Comparison of ENCODE assay signal across 1 cellular context in the genomic region with DNA sequence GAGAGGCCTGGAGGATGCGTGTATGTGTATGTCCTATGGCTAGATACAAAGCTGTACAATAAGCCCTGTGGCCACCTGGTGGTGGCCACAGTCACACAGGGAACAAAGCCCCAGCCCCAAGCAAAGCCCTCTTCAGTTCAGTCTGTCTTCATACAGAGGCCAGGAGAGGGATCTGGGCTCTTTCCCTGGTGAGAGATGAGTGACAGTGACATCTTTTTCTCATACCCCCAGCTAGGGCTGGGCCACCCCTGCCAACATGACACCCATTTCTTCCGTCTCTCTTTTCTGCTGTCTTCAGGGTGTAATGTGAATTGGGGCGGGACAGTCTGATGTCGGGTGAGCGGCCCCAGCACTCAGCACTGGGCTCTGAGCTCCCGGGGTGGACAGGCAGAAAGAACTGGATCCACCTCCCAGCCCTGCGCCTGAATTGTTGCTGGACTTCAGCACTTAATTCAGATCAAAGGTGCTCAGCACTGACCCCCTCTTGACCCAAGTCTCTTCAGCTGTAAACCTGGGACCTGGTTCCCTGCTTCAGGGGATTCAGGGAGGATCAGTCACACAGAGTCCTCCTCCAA.
TF ChIP-seq lines count a peak whose summit lies in the region.

No MANE protein-coding gene starts in this region.

TF ChIP-seq in HepG2, 621 proteins besides CTCF, POLR2A, EP300 and RAD21 (continued from another document):
- TF ChIP-seq ZNF441 (CRISPR knock-in tag; IDR thresholded peaks at IDR 0.05; ENCODE audit: borderline replicate concordance) (0 out of 2 replicates have a peak, but pooled peaks have one; percentile 33), SUZ12 (IDR thresholded peaks at IDR 0.05; ENCODE audit: low read depth, low read length) (no peak), SALL2 (CRISPR knock-in tag; IDR thresholded peaks at IDR 0.05) (no peak), ZNF547 (CRISPR knock-in tag; IDR thresholded peaks at IDR 0.05) (no peak), FOXC1 (CRISPR knock-in tag; IDR thresholded peaks at IDR 0.05; ENCODE audit: borderline replicate concordance) (no peak), TOE1 (CRISPR knock-in tag; IDR thresholded peaks at IDR 0.05) (no peak), ZNF12 (CRISPR knock-in tag; IDR thresholded peaks at IDR 0.05) (no peak), ZSCAN30 (CRISPR knock-in tag; IDR thresholded peaks at IDR 0.05) (no peak)
- TF ChIP-seq, protein P1, sequence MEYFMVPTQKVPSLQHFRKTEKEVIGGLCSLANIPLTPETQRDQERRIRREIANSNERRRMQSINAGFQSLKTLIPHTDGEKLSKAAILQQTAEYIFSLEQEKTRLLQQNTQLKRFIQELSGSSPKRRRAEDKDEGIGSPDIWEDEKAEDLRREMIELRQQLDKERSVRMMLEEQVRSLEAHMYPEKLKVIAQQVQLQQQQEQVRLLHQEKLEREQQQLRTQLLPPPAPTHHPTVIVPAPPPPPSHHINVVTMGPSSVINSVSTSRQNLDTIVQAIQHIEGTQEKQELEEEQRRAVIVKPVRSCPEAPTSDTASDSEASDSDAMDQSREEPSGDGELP (IDR thresholded peaks at IDR 0.05; ENCODE audit: borderline replicate concordance, low read depth): peak; percentile 49; the same call in 1 of the 2 replicates
- TF ChIP-seq, protein P2, sequence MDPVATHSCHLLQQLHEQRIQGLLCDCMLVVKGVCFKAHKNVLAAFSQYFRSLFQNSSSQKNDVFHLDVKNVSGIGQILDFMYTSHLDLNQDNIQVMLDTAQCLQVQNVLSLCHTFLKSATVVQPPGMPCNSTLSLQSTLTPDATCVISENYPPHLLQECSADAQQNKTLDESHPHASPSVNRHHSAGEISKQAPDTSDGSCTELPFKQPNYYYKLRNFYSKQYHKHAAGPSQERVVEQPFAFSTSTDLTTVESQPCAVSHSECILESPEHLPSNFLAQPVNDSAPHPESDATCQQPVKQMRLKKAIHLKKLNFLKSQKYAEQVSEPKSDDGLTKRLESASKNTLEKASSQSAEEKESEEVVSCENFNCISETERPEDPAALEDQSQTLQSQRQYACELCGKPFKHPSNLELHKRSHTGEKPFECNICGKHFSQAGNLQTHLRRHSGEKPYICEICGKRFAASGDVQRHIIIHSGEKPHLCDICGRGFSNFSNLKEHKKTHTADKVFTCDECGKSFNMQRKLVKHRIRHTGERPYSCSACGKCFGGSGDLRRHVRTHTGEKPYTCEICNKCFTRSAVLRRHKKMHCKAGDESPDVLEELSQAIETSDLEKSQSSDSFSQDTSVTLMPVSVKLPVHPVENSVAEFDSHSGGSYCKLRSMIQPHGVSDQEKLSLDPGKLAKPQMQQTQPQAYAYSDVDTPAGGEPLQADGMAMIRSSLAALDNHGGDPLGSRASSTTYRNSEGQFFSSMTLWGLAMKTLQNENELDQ (CRISPR knock-in tag; IDR thresholded peaks at IDR 0.05; ENCODE audit: borderline replicate concordance): no peak
- TF ChIP-seq, protein P3, sequence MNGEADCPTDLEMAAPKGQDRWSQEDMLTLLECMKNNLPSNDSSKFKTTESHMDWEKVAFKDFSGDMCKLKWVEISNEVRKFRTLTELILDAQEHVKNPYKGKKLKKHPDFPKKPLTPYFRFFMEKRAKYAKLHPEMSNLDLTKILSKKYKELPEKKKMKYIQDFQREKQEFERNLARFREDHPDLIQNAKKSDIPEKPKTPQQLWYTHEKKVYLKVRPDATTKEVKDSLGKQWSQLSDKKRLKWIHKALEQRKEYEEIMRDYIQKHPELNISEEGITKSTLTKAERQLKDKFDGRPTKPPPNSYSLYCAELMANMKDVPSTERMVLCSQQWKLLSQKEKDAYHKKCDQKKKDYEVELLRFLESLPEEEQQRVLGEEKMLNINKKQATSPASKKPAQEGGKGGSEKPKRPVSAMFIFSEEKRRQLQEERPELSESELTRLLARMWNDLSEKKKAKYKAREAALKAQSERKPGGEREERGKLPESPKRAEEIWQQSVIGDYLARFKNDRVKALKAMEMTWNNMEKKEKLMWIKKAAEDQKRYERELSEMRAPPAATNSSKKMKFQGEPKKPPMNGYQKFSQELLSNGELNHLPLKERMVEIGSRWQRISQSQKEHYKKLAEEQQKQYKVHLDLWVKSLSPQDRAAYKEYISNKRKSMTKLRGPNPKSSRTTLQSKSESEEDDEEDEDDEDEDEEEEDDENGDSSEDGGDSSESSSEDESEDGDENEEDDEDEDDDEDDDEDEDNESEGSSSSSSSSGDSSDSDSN (CRISPR knock-in tag; IDR thresholded peaks at IDR 0.05): peak; percentile 26; the same call in 1 of the 2 replicates
